1 cellular context compared by ENCODE assay signal in genomic region chr4:147617173-147617840, GRCh38.
TF ChIP-seq lines count a peak whose summit lies in the region.

TMEM184C (plus strand) TSS chr4:147617397; CDS start chr4:147617957, 560 bp downstream.

TF ChIP-seq in A549, 52 proteins besides CTCF, POLR2A, EP300 and RAD21 (continued from another document):
- TF ChIP-seq BCL3 (IDR thresholded peaks at IDR 0.05) (0 out of 3 replicates have a peak, but pooled peaks have one; percentile 71), TP53 (CRISPR knock-in tag; IDR thresholded peaks at IDR 0.05) (no peak), GATA3 (IDR thresholded peaks at IDR 0.05; ENCODE audit: borderline replicate concordance) (no peak), FOXS1 (CRISPR knock-in tag; IDR thresholded peaks at IDR 0.05) (no peak), HMGXB4 (CRISPR knock-in tag; IDR thresholded peaks at IDR 0.05; ENCODE audit: borderline replicate concordance) (no peak), RNF2 (IDR thresholded peaks at IDR 0.05; ENCODE audit: borderline replicate concordance, low read depth) (no peak), NR3C1 (IDR thresholded peaks at IDR 0.05) (no peak), HOXB13 (CRISPR knock-in tag; IDR thresholded peaks at IDR 0.05; ENCODE audit: low read depth) (no peak), ESRRA (IDR thresholded peaks at IDR 0.05; ENCODE audit: borderline replicate concordance, low read length) (no peak), FOSB (CRISPR knock-in tag; IDR thresholded peaks at IDR 0.05) (no peak), MAFK (IDR thresholded peaks at IDR 0.05; ENCODE audit: partially characterized antibody) (no peak), ZC3H11A (IDR thresholded peaks at IDR 0.05) (no peak), SREBF2 (IDR thresholded peaks at IDR 0.05) (no peak), ATOH8 (CRISPR knock-in tag; IDR thresholded peaks at IDR 0.05; ENCODE audit: low read depth) (no peak), CBX8 (IDR thresholded peaks at IDR 0.05) (no peak), HES2 (IDR thresholded peaks at IDR 0.05) (no peak), ZSCAN20 (CRISPR knock-in tag; IDR thresholded peaks at IDR 0.05) (no peak), JUN (IDR thresholded peaks at IDR 0.05) (peak; percentile 15 to 55; a peak in 2 of 5 replicates), HDAC2 (IDR thresholded peaks at IDR 0.05) (no peak), RFX5 (IDR thresholded peaks at IDR 0.05) (no peak), CEBPB (IDR thresholded peaks at IDR 0.05) (peak in 1 of 2 experiments; percentile 17; a peak in 1 of 4 replicates), KDM5A (IDR thresholded peaks at IDR 0.05) (peak; percentile 46; the same call in 1 of the 2 replicates), ZFP36 (IDR thresholded peaks at IDR 0.05; ENCODE audit: borderline replicate concordance, partially characterized antibody) (no peak), KDM1A (IDR thresholded peaks at IDR 0.05; ENCODE audit: low read depth) (no peak), REST (IDR thresholded peaks at IDR 0.05) (no peak), FOSL2 (IDR thresholded peaks at IDR 0.05) (no peak), FOSL2 (CRISPR knock-in tag; IDR thresholded peaks at IDR 0.05) (no peak), JUNB (IDR thresholded peaks at IDR 0.05) (no peak), ZNF302 (CRISPR knock-in tag; IDR thresholded peaks at IDR 0.05) (no peak), RCOR1 (IDR thresholded peaks at IDR 0.05; ENCODE audit: low read depth, low read length) (no peak), TFCP2L1 (CRISPR knock-in tag; IDR thresholded peaks at IDR 0.05) (no peak)
